8 cellular contexts compared by ENCODE assay signal in the genomic region with DNA sequence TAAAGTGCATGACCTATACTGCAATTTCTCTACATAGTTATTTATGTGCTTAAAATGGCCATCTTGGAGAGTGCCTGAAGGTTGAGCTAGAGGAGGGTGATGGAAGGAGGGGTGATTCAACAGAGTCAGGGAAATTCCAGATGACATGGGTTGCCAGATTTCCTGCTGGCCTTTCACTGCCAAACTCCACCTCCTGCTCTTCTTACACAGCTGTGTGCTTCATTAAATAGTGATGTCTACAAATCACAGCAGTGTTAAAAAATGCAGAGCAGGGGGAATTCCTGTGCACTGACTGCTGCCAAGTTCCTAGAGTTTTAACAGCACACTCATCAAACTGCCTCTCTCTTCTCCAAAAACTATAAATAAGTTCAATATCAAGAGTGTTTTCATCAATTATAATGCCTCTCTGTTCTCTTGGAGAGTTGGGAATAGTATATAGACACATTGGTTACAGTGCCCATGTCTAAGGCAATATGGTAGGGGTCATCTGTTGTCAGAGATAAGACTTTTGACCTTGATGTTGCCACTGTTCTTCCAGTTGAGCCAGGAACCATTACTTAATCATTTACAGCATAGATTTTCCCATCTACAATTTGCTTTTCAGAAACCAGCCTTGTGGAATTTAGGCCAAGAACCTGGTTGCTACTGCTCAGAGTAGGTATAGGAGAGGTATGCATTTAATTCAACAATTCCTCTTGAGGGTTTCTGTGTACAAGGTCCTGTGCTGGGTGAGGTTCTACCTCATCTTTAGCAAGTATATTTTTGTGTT.
DNase-seq lines count a peak whose midpoint lies in the region; ATAC-seq, FAIRE-seq and TF ChIP-seq lines count a peak whose summit lies in the region.
"Had no signal": no experiment of that assay in that cellular context is flagged by ENCODE, and none has a peak within 500 bp of the region (broad histone marks: within the 10 kb centered on the region; RNA-seq: fewer than 3 reads in every experiment).

No MANE protein-coding gene starts in this region.

- H3K36me3 ChIP-seq in pancreas = no peaks in the 10 kb centered on the region
- H3K36me3 ChIP-seq: ovary had no signal

- peak; percentile 97 for DNase-seq in HS-5 (ENCODE audit: low read depth)
- DNase-seq in dermis blood vessel endothelial cell = peak; percentile 86
- peak in 3 of 6 donors; percentile 24 to 51 (median 25) for DNase-seq in pancreas
- no peak for DNase-seq in activated CD8-positive, alpha-beta memory T cell treated with anti-CD3 and anti-CD28 coated beads, Interleukin-2, amount 50 U/mL, for 4 hours
- DNase-seq in coronary artery (ENCODE audit: low spot score) = no peak

- FAIRE-seq in pancreas (lab: Jason Lieb, UNC) = peak; percentile 69

- no peak overlapping the region for H3K4me3 ChIP-seq in pancreas
- H3K4me3 ChIP-seq in coronary artery = no peak overlapping the region
- H3K4me3 ChIP-seq: ovary had no signal

- ATAC-seq in GM19397 (IDR thresholded peaks at IDR 0.05; ENCODE audit: unreplicated experiment) (peak; percentile 58), pancreas (peak; percentile 53 to 94 (median 92)), GM18867 (IDR thresholded peaks at IDR 0.05; ENCODE audit: unreplicated experiment) (no peak)

- intact Hi-C loops in pancreas (cut with DNase I) = no loop called here

- H3K4me1 ChIP-seq in pancreas = peaks cover 0 to 5% (median 0%) of the 10 kb centered on the region in 3 donors

- H3K27ac ChIP-seq in pancreas (peak overlapping the region in 2 of 4 donors; percentile 55 to 62), coronary artery (no peak overlapping the region)
- H3K27ac ChIP-seq: ovary had no signal

- H3K27me3 ChIP-seq in pancreas = no peaks in the 10 kb centered on the region
- H3K27me3 ChIP-seq: ovary had no signal

- no peaks in the 10 kb centered on the region for H3K9me3 ChIP-seq in pancreas
- H3K9me3 ChIP-seq: ovary had no signal

- TF ChIP-seq CTCF in pancreas (IDR thresholded peaks at IDR 0.05) (no peak), coronary artery (IDR thresholded peaks at IDR 0.05) (no peak)

Comparison
In these comparisons a context has a peak if more than half of its experiments do, and no peak if none do; other contexts are left out.
1. DNase-seq: peak in HS-5 (single experiment) and dermis blood vessel endothelial cell (single experiment); none in activated CD8-positive, alpha-beta memory T cell treated with anti-CD3 and anti-CD28 coated beads, Interleukin-2, amount 50 U/mL, for 4 hours (single experiment) and coronary artery (single experiment).